In the genomic region with DNA sequence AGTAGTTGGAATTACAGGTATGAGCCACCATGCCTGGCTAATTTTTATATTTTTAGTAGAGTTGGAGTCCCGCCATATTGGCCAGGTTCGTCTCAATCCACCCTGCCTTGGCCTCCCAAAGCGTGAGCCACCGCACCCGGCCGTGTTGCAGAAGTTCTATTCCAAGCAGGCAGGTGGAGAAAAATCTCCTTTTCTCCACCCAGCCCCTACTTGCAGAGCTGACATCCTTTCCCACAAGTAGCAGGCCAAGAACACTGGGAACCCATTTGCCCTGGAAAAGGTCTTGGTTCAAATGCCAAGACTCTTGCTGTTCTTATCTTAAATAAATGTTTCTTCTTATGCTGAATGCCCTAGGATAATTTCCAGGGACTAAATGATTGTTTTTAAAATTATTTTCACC, we compare ENCODE assay signal across 6 cellular contexts.
"Had no signal": no experiment of that assay in that cellular context is flagged by ENCODE, and none has a peak within 500 bp of the region (broad histone marks: within the 10 kb centered on the region; RNA-seq: fewer than 3 reads in every experiment).

No MANE protein-coding gene starts in this region.

- DNase-seq: H9, HCEC 1CT, IMR-90, KG1 had no signal

- H3K4me3 ChIP-seq: GM23338, K562 had no signal

- ATAC-seq: GM23338 had no signal
